21 cellular contexts compared by ENCODE assay signal in genomic region chr10:128220011-128220410, GRCh38.
"Had no signal": no experiment of that assay in that cellular context is flagged by ENCODE, and none has a peak within 500 bp of the region (broad histone marks: within the 10 kb centered on the region; RNA-seq: fewer than 3 reads in every experiment).

No MANE protein-coding gene starts in this region.

- H3K36me3 ChIP-seq: ovary, prostate gland, right atrium auricular region, upper lobe of right lung, WERI-Rb-1 had no signal

- FAIRE-seq: endometrium, TTC549 had no signal

- H3K4me3 ChIP-seq: body of pancreas, ovary, prostate gland, right atrium auricular region, upper lobe of right lung had no signal

- DNase-seq: activated CD4-positive, CD25-positive, alpha-beta regulatory T cell treated with anti-CD3 and anti-CD28 coated beads, Interleukin-2, amount 50 U/mL, for 72 hours; activated naive CD4-positive, alpha-beta T cell treated with anti-CD3 and anti-CD28 coated beads for 36 hours; activated T-cell treated with anti-CD3 and anti-CD28 coated beads, Interleukin-2, amount 50 U/mL, for 1 hour; body of pancreas; effector CD4-positive, alpha-beta T cell; foreskin keratinocyte; glutamatergic neuron; hippocampal formation; kidney glomerular epithelial cell; left ventricle myocardium superior; midbrain; ovary; stimulated activated naive CD8-positive, alpha-beta T cell treated with anti-CD3 and anti-CD28 coated beads, Interleukin-15, Interleukin-2, amounts not matched to agents 100 U/mL and 50 U/mL, for 24 hours; T-cell; upper lobe of right lung; WERI-Rb-1 had no signal

- H3K4me1 ChIP-seq: body of pancreas, foreskin keratinocyte, prostate gland, right atrium auricular region, upper lobe of right lung had no signal

- H3K27ac ChIP-seq: body of pancreas, foreskin keratinocyte, ovary, prostate gland, right atrium auricular region, upper lobe of right lung, WERI-Rb-1 had no signal

- H3K9me3 ChIP-seq: body of pancreas, ovary, prostate gland, right atrium auricular region, upper lobe of right lung had no signal

- H3K27me3 ChIP-seq: body of pancreas, foreskin keratinocyte, ovary, right atrium auricular region had no signal

- ATAC-seq: body of pancreas; foreskin keratinocyte; left ventricle myocardium superior; natural killer cell treated with Interleukin-12 subunit alpha and Interleukin-12 subunit beta and Interleukin-15 and Interleukin-18, amount 100 ng/mL, for 72 hours; stimulated activated naive CD8-positive, alpha-beta T cell treated with anti-CD3 and anti-CD28 coated beads, Interleukin-15, Interleukin-2, amounts not matched to agents 100 U/mL and 50 U/mL, for 24 hours; T-cell; upper lobe of right lung had no signal
